Comparison of ENCODE assay signal across 1 cellular context in genomic region chr18:46397174-46397573, GRCh38.
TF ChIP-seq lines count a peak whose summit lies in the region.

No MANE protein-coding gene starts in this region.

TF ChIP-seq in H1, 55 proteins besides CTCF, POLR2A, EP300 and RAD21:
- TF ChIP-seq GTF2F1 (IDR thresholded peaks at IDR 0.05; ENCODE audit: borderline replicate concordance, low read depth, low read length) (no peak), CBX5 (IDR thresholded peaks at IDR 0.05; ENCODE audit: low read depth, low read length) (no peak), SAP30 (IDR thresholded peaks at IDR 0.05; ENCODE audit: insufficient read depth, insufficient replicate concordance, low read length) (no peak), YY1 (IDR thresholded peaks at IDR 0.05; ENCODE audit: low read depth, low read length) (no peak), CBX8 (IDR thresholded peaks at IDR 0.05; ENCODE audit: borderline replicate concordance, low read depth, low read length) (no peak), CTBP2 (IDR thresholded peaks at IDR 0.05; ENCODE audit: borderline replicate concordance, insufficient read depth, insufficient read length, low read length) (no peak), RFX5 (IDR thresholded peaks at IDR 0.05; ENCODE audit: borderline replicate concordance, low read depth, low read length) (no peak), SIN3A (conservative IDR thresholded peaks at IDR 0.05 in 1 of 2, IDR thresholded peaks at IDR 0.05 in 1 of 2; ENCODE audit: low read depth in 1 of 2, low read length in 2 of 2) (no peak), SRF (IDR thresholded peaks at IDR 0.05; ENCODE audit: low read depth, low read length) (no peak), KDM5A (IDR thresholded peaks at IDR 0.05; ENCODE audit: low read length) (no peak), POLR2AphosphoS5 (IDR thresholded peaks at IDR 0.05; ENCODE audit: low read depth, low read length) (no peak), HDAC2 (IDR thresholded peaks at IDR 0.05; ENCODE audit: borderline replicate concordance in 1 of 2, low read depth in 2 of 2, low read length in 2 of 2) (no peak), USF2 (IDR thresholded peaks at IDR 0.05; ENCODE audit: low read length) (no peak), NANOG (IDR thresholded peaks at IDR 0.05; ENCODE audit: insufficient read depth, low read depth, low read length, poor library complexity, severe bottlenecking) (no peak), SIRT6 (IDR thresholded peaks at IDR 0.05; ENCODE audit: low read length) (no peak)
- TF ChIP-seq, protein P1, sequence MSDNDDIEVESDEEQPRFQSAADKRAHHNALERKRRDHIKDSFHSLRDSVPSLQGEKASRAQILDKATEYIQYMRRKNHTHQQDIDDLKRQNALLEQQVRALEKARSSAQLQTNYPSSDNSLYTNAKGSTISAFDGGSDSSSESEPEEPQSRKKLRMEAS (IDR thresholded peaks at IDR 0.05), result no peak
- TF ChIP-seq, protein P2, sequence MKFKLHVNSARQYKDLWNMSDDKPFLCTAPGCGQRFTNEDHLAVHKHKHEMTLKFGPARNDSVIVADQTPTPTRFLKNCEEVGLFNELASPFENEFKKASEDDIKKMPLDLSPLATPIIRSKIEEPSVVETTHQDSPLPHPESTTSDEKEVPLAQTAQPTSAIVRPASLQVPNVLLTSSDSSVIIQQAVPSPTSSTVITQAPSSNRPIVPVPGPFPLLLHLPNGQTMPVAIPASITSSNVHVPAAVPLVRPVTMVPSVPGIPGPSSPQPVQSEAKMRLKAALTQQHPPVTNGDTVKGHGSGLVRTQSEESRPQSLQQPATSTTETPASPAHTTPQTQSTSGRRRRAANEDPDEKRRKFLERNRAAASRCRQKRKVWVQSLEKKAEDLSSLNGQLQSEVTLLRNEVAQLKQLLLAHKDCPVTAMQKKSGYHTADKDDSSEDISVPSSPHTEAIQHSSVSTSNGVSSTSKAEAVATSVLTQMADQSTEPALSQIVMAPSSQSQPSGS (IDR thresholded peaks at IDR 0.05; ENCODE audit: low read length), result no peak
- TF ChIP-seq, protein P3, sequence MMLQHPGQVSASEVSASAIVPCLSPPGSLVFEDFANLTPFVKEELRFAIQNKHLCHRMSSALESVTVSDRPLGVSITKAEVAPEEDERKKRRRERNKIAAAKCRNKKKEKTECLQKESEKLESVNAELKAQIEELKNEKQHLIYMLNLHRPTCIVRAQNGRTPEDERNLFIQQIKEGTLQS (IDR thresholded peaks at IDR 0.05; ENCODE audit: insufficient read depth, low read depth, low read length), result no peak
